Comparison of ENCODE assay signal across 11 cellular contexts in genomic region chr5:50727149-50727496, GRCh38.
DNase-seq lines count a peak whose midpoint lies in the region; ATAC-seq and TF ChIP-seq lines count a peak whose summit lies in the region.
"Had no signal": no experiment of that assay in that cellular context is flagged by ENCODE, and none has a peak within 500 bp of the region (broad histone marks: within the 10 kb centered on the region; RNA-seq: fewer than 3 reads in every experiment).

No MANE protein-coding gene starts in this region.

- peak overlapping the region; percentile 70 for H3K27ac Mint-ChIP-seq in T-helper 2 cell treated with Interferon-gamma antibody and Interleukin-4, amounts not matched to agents 5 μg/mL and 100 μg/mL, for 36 hours

- H3K9me3 Mint-ChIP-seq in T-helper 2 cell treated with Interferon-gamma antibody and Interleukin-4, amounts not matched to agents 5 μg/mL and 100 μg/mL, for 36 hours = peaks cover 13% of the 10 kb centered on the region
- H3K9me3 Mint-ChIP-seq: brain had no signal

- no peaks in the 10 kb centered on the region for H3K27me3 Mint-ChIP-seq in T-helper 2 cell treated with Interferon-gamma antibody and Interleukin-4, amounts not matched to agents 5 μg/mL and 100 μg/mL, for 36 hours (ENCODE audit: low read depth)
- H3K27me3 Mint-ChIP-seq: brain had no signal

- peaks cover 22% of the 10 kb centered on the region for H3K4me1 Mint-ChIP-seq in T-helper 2 cell treated with Interferon-gamma antibody and Interleukin-4, amounts not matched to agents 5 μg/mL and 100 μg/mL, for 36 hours (ENCODE audit: low read depth)

- H3K4me3 Mint-ChIP-seq in T-helper 2 cell treated with Interferon-gamma antibody and Interleukin-4, amounts not matched to agents 5 μg/mL and 100 μg/mL, for 36 hours = peak overlapping the region; percentile 39

- ATAC-seq in GM19023 (IDR thresholded peaks at IDR 0.05; ENCODE audit: unreplicated experiment) = no peak
- ATAC-seq in GM18519 (IDR thresholded peaks at IDR 0.05; ENCODE audit: low FRiP score, unreplicated experiment) = no peak

- H3K36me3 Mint-ChIP-seq in T-helper 2 cell treated with Interferon-gamma antibody and Interleukin-4, amounts not matched to agents 5 μg/mL and 100 μg/mL, for 36 hours (ENCODE audit: low read depth) = peaks cover 19% of the 10 kb centered on the region
- H3K36me3 Mint-ChIP-seq: brain had no signal

- TF ChIP-seq CTCF in fibroblast of villous mesenchyme (IDR thresholded peaks at IDR 0.05; ENCODE audit: insufficient read depth, low read depth, low read length) = no peak

- H3K4me3 ChIP-seq in fibroblast of villous mesenchyme (ENCODE audit: low read depth, low read length) = no peak overlapping the region
- H3K4me3 ChIP-seq: SK-N-MC had no signal

- DNase-seq in stimulated activated CD4-positive, alpha-beta T cell treated with anti-CD3 and anti-CD28 coated beads, Interleukin-15, amount 100 ng/mL, for 24 hours = peak; percentile 39
- DNase-seq in stimulated activated CD4-positive, alpha-beta T cell treated with anti-CD3 and anti-CD28 coated beads, Interleukin-2, amount 100 ng/mL, for 48 hours = no peak
- no peak for DNase-seq in T-helper 2 cell treated with Interferon-gamma antibody and Interleukin-4, amounts not matched to agents 5 μg/mL and 100 μg/mL, for 36 hours (ENCODE audit: low spot score)
- DNase-seq in fibroblast of villous mesenchyme (ENCODE audit: low read depth) = peak; percentile 11
- DNase-seq in ureter (ENCODE audit: low spot score) = peak; percentile 59
- no peak for DNase-seq in nucleus accumbens (lab: John Stamatoyannopoulos, UW)
- DNase-seq: islet precursor cell had no signal

Comparison
In these comparisons a context has a peak if more than half of its experiments do, and no peak if none do; other contexts are left out.
1. DNase-seq: peak in stimulated activated CD4-positive, alpha-beta T cell treated with anti-CD3 and anti-CD28 coated beads, Interleukin-15, amount 100 ng/mL, for 24 hours (single experiment), fibroblast of villous mesenchyme (single experiment) and ureter (single experiment); none in stimulated activated CD4-positive, alpha-beta T cell treated with anti-CD3 and anti-CD28 coated beads, Interleukin-2, amount 100 ng/mL, for 48 hours (0 of 2), T-helper 2 cell treated with Interferon-gamma antibody and Interleukin-4, amounts not matched to agents 5 μg/mL and 100 μg/mL, for 36 hours (single experiment) and nucleus accumbens (0 of 56).